Comparison of ENCODE assay signal across 14 cellular contexts in genomic region chr7:23235688-23236280, GRCh38. TPM values are rescaled to one million over a fixed set of nuclear protein-coding genes. Genes with fewer than 3 reads are reported as not detected.
A peak's percentile ranks its signal among the peaks of the same experiment; 100 is the strongest.
DNase-seq lines count a peak whose midpoint lies in the region; ATAC-seq, FAIRE-seq and TF ChIP-seq lines count a peak whose summit lies in the region.
"Had no signal": no experiment of that assay in that cellular context is flagged by ENCODE, and none has a peak within 500 bp of the region (broad histone marks: within the 10 kb centered on the region; RNA-seq: fewer than 3 reads in every experiment).

No MANE protein-coding gene starts in this region.

- no peak for TF ChIP-seq POLR2A in HepG2 (IDR thresholded peaks at IDR 0.05; ENCODE audit: insufficient read depth in 1 of 2, low read depth in 2 of 2, low read length in 2 of 2)

- H2AFZ ChIP-seq in HepG2 (ENCODE audit: low read length): no peak overlapping the region

- no peak for TF ChIP-seq CTCF in cardiac fibroblast (IDR thresholded peaks at IDR 0.05; ENCODE audit: low read depth, low read length)
- TF ChIP-seq CTCF in HepG2 (CRISPR knock-in tag; IDR thresholded peaks at IDR 0.05): no peak

- TF ChIP-seq EP300 in HepG2 (IDR thresholded peaks at IDR 0.05; ENCODE audit: low read depth in 2 of 2, low read length in 2 of 2) (no peak), HepG2 (CRISPR knock-in tag; IDR thresholded peaks at IDR 0.05; ENCODE audit: borderline replicate concordance) (no peak)

- no peak for TF ChIP-seq RAD21 in HepG2 (CRISPR knock-in tag; IDR thresholded peaks at IDR 0.05)

- WGBS in HepG2 (ENCODE audit: low lambda C conversion rate): 11% methylated on average over 6 of the region's 6 CpGs

- H3K79me2 ChIP-seq in HepG2 (ENCODE audit: insufficient read depth, low read length): no peaks in the 10 kb centered on the region

- in situ Hi-C loops in Caki2 (cut with HindIII; ENCODE audit: low pct_unique_long_range_greater_than_20kb, low sequenced_read_pairs): no loop called here
- in situ Hi-C loops in HepG2 (cut with HindIII; ENCODE audit: extremely low pct_ligation_motif_present, low pct_unique_long_range_greater_than_20kb): no loop called here

- H3K4me2 ChIP-seq in HepG2 (ENCODE audit: low read depth, low read length): no peak overlapping the region; the same call in 1 of the 2 replicates

- H3K9ac ChIP-seq in HepG2 (ENCODE audit: insufficient read depth, low read depth, low read length): no peak overlapping the region

- H3K9me3 ChIP-seq in HepG2 (ENCODE audit: low read length): no peaks in the 10 kb centered on the region

- no peaks in the 10 kb centered on the region for H3K36me3 ChIP-seq in HepG2 (replicated peaks in 1 of 2; ENCODE audit: control insufficient read depth in 1 of 2, insufficient read depth in 2 of 2, low read length in 2 of 2)

- H3K27me3 ChIP-seq in HepG2 (ENCODE audit: control insufficient read depth in 1 of 2, insufficient read depth in 2 of 2, low read length in 2 of 2): peaks cover 0 to 27% of the 10 kb centered on the region in 2 experiments; a peak in 1 of 5 replicates

- CTCF ChIA-PET in HepG2 (lab: Yijun Ruan, JAX; ENCODE audit: low intra/inter-chr PET ratio, low total read pairs): no interaction called here

- no TSS peak for BruUV-seq in HepG2 (replicated peaks; lab: Mats Ljungman, UMichigan)

- POLR2A ChIA-PET in HepG2 (lab: Yijun Ruan, JAX): interaction anchor here (0.5 kb wide), 1 partner anchor 130 kb away, joined by 3 read pairs; the partner anchor contains the start of gene KLHL7

- H4K20me1 ChIP-seq in HepG2 (ENCODE audit: insufficient read depth, low read length): no peaks in the 10 kb centered on the region

- H3K4me3 ChIP-seq in cardiac fibroblast (replicated peaks in 1 of 2; ENCODE audit: low read depth in 2 of 2, low read length in 2 of 2): no peak overlapping the region
- H3K4me3 ChIP-seq in HepG2 (replicated peaks in 1 of 3; ENCODE audit: insufficient read depth in 1 of 3, low read depth in 2 of 3, low read length in 3 of 3): no peak overlapping the region

- H3K27ac ChIP-seq in HepG2 (ENCODE audit: extremely low read length, insufficient read depth, low read length): no peak overlapping the region

- peak; percentile 70 for ATAC-seq in HepG2

- intact Hi-C loops in HepG2 (cut with micrococcal nuclease; ENCODE audit: unreplicated experiment): no loop called here

- H3K4me1 ChIP-seq in HepG2 (ENCODE audit: insufficient read depth, low read length): no peaks in the 10 kb centered on the region

- FAIRE-seq in HepG2 (lab: Jason Lieb, UNC): no peak

- DNase-seq in Caki2 (ENCODE audit: low read depth) (peak; percentile 15), NCI-H2171 treated with DMSO at 0.1 percent for 48 hours (lab: John Stamatoyannopoulos, UW) (peak; percentile 70), cardiac fibroblast (ENCODE audit: low read depth in 2 of 2) (peak; percentile 23 to 75), HepG2 (ENCODE audit: low spot score) (peak; percentile 14), NCI-H526 (lab: John Stamatoyannopoulos, UW) (no peak), C1 segment of cervical spinal cord (lab: John Stamatoyannopoulos, UW) (no peak), HuH-7.5 (ENCODE audit: low spot score) (no peak)
- no peak for DNase-seq in activated effector memory CD4-positive, alpha-beta T cell treated with Interleukin-2 at 50 U/mL for 16 hours
- DNase-seq: activated T-cell treated with anti-CD3 and anti-CD28 coated beads, Interleukin-2, amount 50 U/mL, for 1 hour; aorta; left cardiac atrium; MM.1S; stimulated activated CD8-positive, alpha-beta memory T cell treated with anti-CD3 and anti-CD28 coated beads, Interleukin-4, amount 100 ng/mL, for 48 hours had no signal

TF ChIP-seq in HepG2, 621 proteins besides CTCF, POLR2A, EP300 and RAD21 (continues in another document):
- TF ChIP-seq DDIT3 (CRISPR knock-in tag; IDR thresholded peaks at IDR 0.05) (no peak), GABPB1 (CRISPR knock-in tag; IDR thresholded peaks at IDR 0.05) (no peak), ZNF281 (CRISPR knock-in tag; IDR thresholded peaks at IDR 0.05; ENCODE audit: borderline replicate concordance) (no peak), ZNF335 (CRISPR knock-in tag; IDR thresholded peaks at IDR 0.05) (no peak)

RNA-seq across cellular contexts. Expression of gene GPNMB, which starts 10.8 kb away (rescaled TPM):
- 32.7 and 33.1 TPM in 2 replicates for total RNA-seq in Caki2 (2014; rRNA removed; shearing (Covaris generic); ENCODE audit: low replicate concordance)
- total RNA-seq in HepG2 (2016; rRNA removed; fragmentation: Illumina TruSeq; extraction: Trizol): 1.6 TPM in 2 replicates
- 1.2 and 1.5 TPM in 2 replicates for total RNA-seq in HepG2 (2016; cell fraction: cytosol; rRNA removed; fragmentation: Illumina TruSeq; extraction: Trizol; ENCODE audit: low read depth)
- 1.7 and 2.0 TPM in 2 replicates for total RNA-seq in HepG2 (2016; cell fraction: insoluble cytoplasmic fraction; rRNA removed; fragmentation: Illumina TruSeq; extraction: Trizol)
- 2.6 and 2.7 TPM in 2 replicates for total RNA-seq in HepG2 (2016; cell fraction: membrane; rRNA removed; fragmentation: Illumina TruSeq; extraction: Trizol)
- 1.3 and 1.6 TPM in 2 replicates for total RNA-seq in HepG2 (2016; cell fraction: nucleus; rRNA removed; fragmentation: Illumina TruSeq; extraction: Trizol)
- polyA plus RNA-seq in HepG2 (2011; rRNA removed): 0.91 and 1.1 TPM in 2 replicates
- 0.91 and 1.3 TPM in 2 replicates for polyA plus RNA-seq in HepG2 (2011; cell fraction: cytosol; rRNA removed)
- polyA plus RNA-seq in HepG2 (2011; cell fraction: nucleus; rRNA removed): 0.39 and 1.2 TPM in 2 replicates
- polyA plus RNA-seq in HepG2 (2012): 1.2 and 2.6 TPM in 2 replicates
- polyA plus RNA-seq in HepG2 (2016; cell fraction: cytosol; fragmentation: Illumina TruSeq; extraction: Trizol; ENCODE audit: low read depth): 1.2 and 1.7 TPM in 2 replicates
- polyA plus RNA-seq in HepG2 (2016; cell fraction: insoluble cytoplasmic fraction; fragmentation: Illumina TruSeq; extraction: Trizol; ENCODE audit: low read depth): 1.1 and 1.2 TPM in 2 replicates
- 3.0 and 3.7 TPM in 2 replicates for polyA plus RNA-seq in HepG2 (2016; cell fraction: membrane; fragmentation: Illumina TruSeq; extraction: Trizol; ENCODE audit: low read depth)
- 1.7 and 2.8 TPM in 2 replicates for polyA plus RNA-seq in HepG2 (2016; cell fraction: nucleus; fragmentation: Illumina TruSeq; extraction: Trizol; ENCODE audit: insufficient read depth, low read depth)
- 1.2 TPM in 2 replicates for polyA minus RNA-seq in HepG2 (2011; rRNA and poly(A)+ RNA removed; ENCODE audit: low replicate concordance)
- 1.4 TPM in 1 of 2 replicates, not detected in the other for polyA minus RNA-seq in HepG2 (2011; cell fraction: cytosol; rRNA and poly(A)+ RNA removed)
- polyA minus RNA-seq in HepG2 (2011; cell fraction: nucleus; rRNA and poly(A)+ RNA removed): 1.4 and 3.0 TPM in 2 replicates
- total RNA-seq: neural crest cell had no signal

RNA-seq across cellular contexts. Expression of gene NUP42, which starts 53.9 kb away (rescaled TPM):
- total RNA-seq in Caki2 (2014; rRNA removed; shearing (Covaris generic); ENCODE audit: low replicate concordance): 30.1 and 51.0 TPM in 2 replicates
- total RNA-seq in HepG2 (2016; rRNA removed; fragmentation: Illumina TruSeq; extraction: Trizol): 51.5 and 52.4 TPM in 2 replicates
- 24.7 and 27.5 TPM in 2 replicates for total RNA-seq in HepG2 (2016; cell fraction: cytosol; rRNA removed; fragmentation: Illumina TruSeq; extraction: Trizol; ENCODE audit: low read depth)
- total RNA-seq in HepG2 (2016; cell fraction: insoluble cytoplasmic fraction; rRNA removed; fragmentation: Illumina TruSeq; extraction: Trizol): 49.6 and 61.4 TPM in 2 replicates
- 26.3 and 27.3 TPM in 2 replicates for total RNA-seq in HepG2 (2016; cell fraction: membrane; rRNA removed; fragmentation: Illumina TruSeq; extraction: Trizol)
- total RNA-seq in HepG2 (2016; cell fraction: nucleus; rRNA removed; fragmentation: Illumina TruSeq; extraction: Trizol): 34.0 and 44.6 TPM in 2 replicates
- 32.0 and 36.0 TPM in 2 replicates for polyA plus RNA-seq in HepG2 (2011; rRNA removed)
- 16.8 and 20.6 TPM in 2 replicates for polyA plus RNA-seq in HepG2 (2011; cell fraction: cytosol; rRNA removed)
- 29.9 and 32.4 TPM in 2 replicates for polyA plus RNA-seq in HepG2 (2011; cell fraction: nucleus; rRNA removed)
- 15.7 and 29.1 TPM in 2 replicates for polyA plus RNA-seq in HepG2 (2012)
- 6.8 and 7.9 TPM in 2 replicates for polyA plus RNA-seq in HepG2 (2016; cell fraction: cytosol; fragmentation: Illumina TruSeq; extraction: Trizol; ENCODE audit: low read depth)
- 38.1 and 39.9 TPM in 2 replicates for polyA plus RNA-seq in HepG2 (2016; cell fraction: insoluble cytoplasmic fraction; fragmentation: Illumina TruSeq; extraction: Trizol; ENCODE audit: low read depth)
- polyA plus RNA-seq in HepG2 (2016; cell fraction: membrane; fragmentation: Illumina TruSeq; extraction: Trizol; ENCODE audit: low read depth): 10.4 and 13.5 TPM in 2 replicates
- 47.6 and 52.3 TPM in 2 replicates for polyA plus RNA-seq in HepG2 (2016; cell fraction: nucleus; fragmentation: Illumina TruSeq; extraction: Trizol; ENCODE audit: insufficient read depth, low read depth)
- polyA minus RNA-seq in HepG2 (2011; rRNA and poly(A)+ RNA removed; ENCODE audit: low replicate concordance): 22.5 and 54.5 TPM in 2 replicates
- 12.1 and 18.3 TPM in 2 replicates for polyA minus RNA-seq in HepG2 (2011; cell fraction: cytosol; rRNA and poly(A)+ RNA removed)
- 27.0 and 29.6 TPM in 2 replicates for polyA minus RNA-seq in HepG2 (2011; cell fraction: nucleus; rRNA and poly(A)+ RNA removed)

Comparison
In these comparisons a context has a peak if more than half of its experiments do, and no peak if none do; other contexts are left out.
1. DNase-seq: peak in Caki2 (single experiment), NCI-H2171 treated with DMSO at 0.1 percent for 48 hours (single experiment), cardiac fibroblast (2 of 2) and HepG2 (single experiment); none in NCI-H526 (0 of 2), activated effector memory CD4-positive, alpha-beta T cell treated with Interleukin-2 at 50 U/mL for 16 hours (single experiment), C1 segment of cervical spinal cord (0 of 14) and HuH-7.5 (single experiment).